9 cellular contexts compared by ENCODE assay signal in genomic region chr10:11175823-11176243, GRCh38.
A peak's percentile ranks its signal among the peaks of the same experiment; 100 is the strongest.
DNase-seq lines count a peak whose midpoint lies in the region; ATAC-seq and TF ChIP-seq lines count a peak whose summit lies in the region.
"Had no signal": no experiment of that assay in that cellular context is flagged by ENCODE, and none has a peak within 500 bp of the region (broad histone marks: within the 10 kb centered on the region; RNA-seq: fewer than 3 reads in every experiment).

No MANE protein-coding gene starts in this region.

- peak overlapping the region; percentile 81 to 100 (median 98) for H3K27ac ChIP-seq in BLaER1 treated with 17β-estradiol and CSF1 and Interleukin-3, amounts not matched to agents 10 nM and 100 nM
- H3K27ac ChIP-seq in GM23248, result no peak overlapping the region

- DNase-seq in effector memory CD8-positive, alpha-beta T cell, result peak in 1 of 3 experiments; percentile 28
- DNase-seq in nephron progenitor cell, result no peak
- DNase-seq in GM23248, result no peak
- no peak for DNase-seq in NCI-H2107 (lab: John Stamatoyannopoulos, UW)
- no peak for DNase-seq in NCI-H1092 treated with DMSO at 0.1 percent for 48 hours (lab: John Stamatoyannopoulos, UW)

- H2AFZ ChIP-seq in GM23248, result no peak overlapping the region

- peaks cover 12 to 96% (median 84%) of the 10 kb centered on the region in 11 experiments; a peak in 20 of 22 replicates for H3K36me3 ChIP-seq in BLaER1 treated with 17β-estradiol and CSF1 and Interleukin-3, amounts not matched to agents 10 nM and 100 nM
- H3K36me3 ChIP-seq in GM23248 (ENCODE audit: low read depth), result no peaks in the 10 kb centered on the region

- WGBS in GM23248 (ENCODE audit: low coverage in 1 of 2, low lambda C conversion rate in 2 of 2, missing lambda C conversion rate in 2 of 2), 2 experiments, result 82 to 84% methylated on average over 11 of the region's 11 CpGs

- in situ Hi-C loops in GM23248 (cut with MboI), result no loop called here

- H3K27me3 Mint-ChIP-seq in effector memory CD8-positive, alpha-beta T cell, result no peaks in the 10 kb centered on the region
- H3K27me3 Mint-ChIP-seq in nephron progenitor cell (ENCODE audit: low read depth, poor library complexity), result peaks cover 3% of the 10 kb centered on the region
- H3K27me3 Mint-ChIP-seq: T-cell had no signal

- no peaks in the 10 kb centered on the region for H3K27me3 ChIP-seq in BLaER1 treated with 17β-estradiol and CSF1 and Interleukin-3, amounts not matched to agents 10 nM and 100 nM
- no peaks in the 10 kb centered on the region for H3K27me3 ChIP-seq in GM23248 (replicated peaks; ENCODE audit: insufficient read depth)

- peaks cover 76 to 83% of the 10 kb centered on the region in 2 donors for H3K4me1 Mint-ChIP-seq in effector memory CD8-positive, alpha-beta T cell (ENCODE audit: low read depth in 2 of 2)
- H3K4me1 Mint-ChIP-seq in nephron progenitor cell, result peaks cover 21% of the 10 kb centered on the region

- H3K4me1 ChIP-seq in BLaER1 treated with 17β-estradiol and CSF1 and Interleukin-3, amounts not matched to agents 10 nM and 100 nM, result peaks cover 93 to 99% (median 96%) of the 10 kb centered on the region in 10 experiments
- H3K4me1 ChIP-seq in GM23248 (ENCODE audit: insufficient read depth), result no peaks in the 10 kb centered on the region

- peak overlapping the region; percentile 92 to 98 (median 95) for H3K4me2 ChIP-seq in BLaER1 treated with 17β-estradiol and CSF1 and Interleukin-3, amounts not matched to agents 10 nM and 100 nM
- H3K4me2 ChIP-seq in GM23248 (ENCODE audit: unreplicated experiment), result no peak overlapping the region

- TF ChIP-seq CTCF in nephron progenitor cell (IDR thresholded peaks at IDR 0.05), result no peak

- H3K79me2 ChIP-seq in GM23248 (ENCODE audit: insufficient read depth), result no peaks in the 10 kb centered on the region

- peak; percentile 32 for ATAC-seq in GM19372 (IDR thresholded peaks at IDR 0.05; ENCODE audit: low read depth, unreplicated experiment)
- ATAC-seq in HG03354 (IDR thresholded peaks at IDR 0.05; ENCODE audit: poor library complexity, severe bottlenecking, unreplicated experiment), result peak; percentile 42
- peak; percentile 9 for ATAC-seq in effector memory CD8-positive, alpha-beta T cell (replicated peaks)
- ATAC-seq: T-cell had no signal

- H3K9me2 ChIP-seq in GM23248 (ENCODE audit: insufficient read depth), result no peaks in the 10 kb centered on the region

- H3K36me3 Mint-ChIP-seq in effector memory CD8-positive, alpha-beta T cell (ENCODE audit: insufficient read depth), result peaks cover 86% of the 10 kb centered on the region
- no peaks in the 10 kb centered on the region for H3K36me3 Mint-ChIP-seq in nephron progenitor cell (ENCODE audit: low read depth)

- 0 out of 22 replicates have a peak, but pooled peaks cover 0 to under 1% (median 0%) of the 10 kb centered on the region in 11 experiments for H3K9me3 ChIP-seq in BLaER1 treated with 17β-estradiol and CSF1 and Interleukin-3, amounts not matched to agents 10 nM and 100 nM (replicated peaks in 1 of 11)
- no peaks in the 10 kb centered on the region for H3K9me3 ChIP-seq in GM23248 (ENCODE audit: low read depth)

- H3K9me3 Mint-ChIP-seq in effector memory CD8-positive, alpha-beta T cell, result no peaks in the 10 kb centered on the region
- no peaks in the 10 kb centered on the region for H3K9me3 Mint-ChIP-seq in nephron progenitor cell
- H3K9me3 Mint-ChIP-seq: T-cell had no signal

- peaks cover 31 to 86% (median 61%) of the 10 kb centered on the region in 11 experiments; a peak in 21 of 22 replicates for H4K20me1 ChIP-seq in BLaER1 treated with 17β-estradiol and CSF1 and Interleukin-3, amounts not matched to agents 10 nM and 100 nM
- no peaks in the 10 kb centered on the region for H4K20me1 ChIP-seq in GM23248 (ENCODE audit: insufficient read depth)

- peak overlapping the region; percentile 77 to 99 (median 97) for H3K9ac ChIP-seq in BLaER1 treated with 17β-estradiol and CSF1 and Interleukin-3, amounts not matched to agents 10 nM and 100 nM
- no peak overlapping the region for H3K9ac ChIP-seq in GM23248

- no peak overlapping the region for H3K4me3 Mint-ChIP-seq in effector memory CD8-positive, alpha-beta T cell
- H3K4me3 Mint-ChIP-seq in nephron progenitor cell, result no peak overlapping the region

- no peaks in the 10 kb centered on the region for H3F3A ChIP-seq in GM23248 (ENCODE audit: insufficient read depth)

- no peak overlapping the region for H3K27ac Mint-ChIP-seq in effector memory CD8-positive, alpha-beta T cell
- no peak overlapping the region for H3K27ac Mint-ChIP-seq in nephron progenitor cell

- H3K4me3 ChIP-seq in BLaER1 treated with 17β-estradiol and CSF1 and Interleukin-3, amounts not matched to agents 10 nM and 100 nM, result peak overlapping the region; percentile 39 to 98 (median 76)
- H3K4me3 ChIP-seq in GM23248, result no peak overlapping the region
